Comparison of ENCODE assay signal across 1 cellular context in genomic region chr10:119257894-119258293, GRCh38.
TF ChIP-seq lines count a peak whose summit lies in the region.

No MANE protein-coding gene starts in this region.

TF ChIP-seq in IMR-90, 13 proteins besides CTCF, POLR2A, EP300 and RAD21:
- TF ChIP-seq SMC3 (IDR thresholded peaks at IDR 0.05; ENCODE audit: low read depth, low read length), result no peak
- no peak for TF ChIP-seq MAFK (IDR thresholded peaks at IDR 0.05; ENCODE audit: low read depth, low read length)
- TF ChIP-seq NFE2L2 (IDR thresholded peaks at IDR 0.05; ENCODE audit: low read depth, low read length), result no peak
- no peak for TF ChIP-seq CHD1 (IDR thresholded peaks at IDR 0.05; ENCODE audit: low read depth, low read length)
- no peak for TF ChIP-seq RFX5 (IDR thresholded peaks at IDR 0.05; ENCODE audit: low read depth, low read length)
- TF ChIP-seq USF2 (IDR thresholded peaks at IDR 0.05; ENCODE audit: low read depth, low read length), result no peak
- no peak for TF ChIP-seq MXI1 (IDR thresholded peaks at IDR 0.05; ENCODE audit: borderline replicate concordance, low read depth, low read length)
- TF ChIP-seq MAZ (IDR thresholded peaks at IDR 0.05; ENCODE audit: borderline replicate concordance, low read depth, low read length), result no peak
- TF ChIP-seq FOS (IDR thresholded peaks at IDR 0.05; ENCODE audit: low read depth, low read length), result no peak
- no peak for TF ChIP-seq RCOR1 (IDR thresholded peaks at IDR 0.05; ENCODE audit: insufficient replicate concordance, low read length)
- no peak for TF ChIP-seq CEBPB (IDR thresholded peaks at IDR 0.05; ENCODE audit: low read depth, low read length)
